8 cellular contexts compared by ENCODE assay signal in the genomic region with DNA sequence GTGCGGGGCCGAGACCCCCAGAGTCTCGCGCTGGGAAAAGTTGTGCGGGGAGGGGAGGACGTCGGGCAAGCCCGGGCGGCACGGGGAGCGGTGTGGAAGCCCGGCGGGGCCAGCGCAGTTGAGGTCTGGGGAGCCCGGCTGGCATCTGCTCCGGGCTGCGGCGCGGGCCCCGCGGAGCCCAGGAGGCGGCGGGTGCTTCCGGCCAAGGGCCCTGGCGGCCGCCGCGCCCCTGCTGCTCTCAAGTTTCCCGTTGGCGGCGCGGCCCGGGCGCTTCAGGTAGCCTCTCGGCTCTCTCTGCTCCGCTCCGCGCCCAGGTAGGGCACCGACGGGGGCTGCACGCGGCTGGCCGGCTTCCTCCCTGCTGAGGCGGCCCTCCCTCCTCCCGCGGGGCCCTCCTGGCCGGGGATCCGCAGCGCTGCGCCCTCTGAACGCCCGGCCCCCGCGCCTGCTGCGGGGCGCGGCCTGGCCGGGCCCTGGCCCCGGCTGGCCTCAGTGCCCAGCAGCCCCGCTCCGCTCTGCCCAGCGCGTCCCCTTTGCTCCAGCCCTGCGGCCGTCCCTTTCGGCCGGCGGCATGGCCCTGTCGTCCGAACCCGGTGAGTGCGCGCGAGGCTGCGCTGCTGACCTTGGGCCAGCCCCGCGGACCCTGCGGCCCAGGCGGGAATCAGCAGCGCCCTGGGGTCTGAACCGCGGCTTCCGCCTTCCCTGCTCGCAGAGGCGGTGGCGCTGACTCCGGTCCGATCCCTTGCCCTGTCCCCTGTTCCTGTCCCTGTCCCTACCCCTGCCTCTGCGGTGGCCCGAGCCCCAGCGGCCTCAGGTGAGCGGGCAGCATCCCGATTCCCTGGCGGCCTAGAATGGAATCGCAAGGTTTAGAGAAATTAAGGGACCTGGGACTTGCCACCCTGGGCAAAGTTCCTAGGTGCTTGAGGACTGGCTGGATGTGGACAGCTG. TPM values are rescaled to one million over a fixed set of nuclear protein-coding genes. Genes with fewer than 3 reads are reported as not detected.
DNase-seq lines count a peak whose midpoint lies in the region; ATAC-seq and TF ChIP-seq lines count a peak whose summit lies in the region.

No MANE protein-coding gene starts in this region.

- peaks cover 17% of the 10 kb centered on the region; the same call in 1 of the 2 replicates for H3K27me3 ChIP-seq in BLaER1
- H3K27me3 ChIP-seq in H7 (ENCODE audit: control insufficient read depth, insufficient read depth, low read length) = peaks cover 25% of the 10 kb centered on the region
- H3K27me3 ChIP-seq in RWPE2 (ENCODE audit: insufficient read depth, poor library complexity, severe bottlenecking) = no peaks in the 10 kb centered on the region
- H3K27me3 ChIP-seq in body of pancreas = no peaks in the 10 kb centered on the region
- H3K27me3 ChIP-seq in skeletal muscle satellite cell (ENCODE audit: control insufficient read depth, insufficient read depth, low read length) = peaks cover 8% of the 10 kb centered on the region

- TF ChIP-seq CTCF in RWPE2 (IDR thresholded peaks at IDR 0.05; ENCODE audit: poor library complexity, severe bottlenecking) = peak; percentile 65
- peak; percentile 53 to 91 (median 68) for TF ChIP-seq CTCF in body of pancreas (IDR thresholded peaks at IDR 0.05)

- H3K9ac ChIP-seq in BLaER1 (peak overlapping the region; percentile 91), skeletal muscle satellite cell (ENCODE audit: low read depth, low read length) (peak overlapping the region; percentile 76)

- H4K20me1 ChIP-seq in BLaER1 = no peaks in the 10 kb centered on the region

- ATAC-seq in RWPE2 (ENCODE audit: low read depth) (peak; percentile 20), body of pancreas (peak; percentile 83), HG03139 (IDR thresholded peaks at IDR 0.05; ENCODE audit: unreplicated experiment) (no peak)

- intact Hi-C loops in body of pancreas (cut with DNase I) = no loop called here

- H3K4me3 ChIP-seq in BLaER1 (peak overlapping the region; percentile 77), H7 (ENCODE audit: insufficient read depth, low read depth, low read length) (peak overlapping the region; percentile 72), RWPE2 (ENCODE audit: severe bottlenecking) (peak overlapping the region; percentile 42), body of pancreas (peak overlapping the region; percentile 4 to 25), iPS-18c (ENCODE audit: insufficient read depth, low read depth, low read length) (peak overlapping the region; percentile 66), skeletal muscle satellite cell (ENCODE audit: low read length) (peak overlapping the region; percentile 67)

- H3K36me3 ChIP-seq in BLaER1 (no peaks in the 10 kb centered on the region), H7 (replicated peaks; ENCODE audit: control insufficient read depth, insufficient read depth, low read length) (no peaks in the 10 kb centered on the region), RWPE2 (ENCODE audit: low read depth) (no peaks in the 10 kb centered on the region), body of pancreas (replicated peaks in 1 of 2; ENCODE audit: insufficient read depth in 1 of 2, low read depth in 2 of 2) (no peaks in the 10 kb centered on the region), skeletal muscle satellite cell (ENCODE audit: insufficient read depth, low read length) (no peaks in the 10 kb centered on the region)

- 0 to 6% methylated on average over 1 to 59 of the region's 95 CpGs for WGBS in body of pancreas, 2 donors

- H3K4me1 ChIP-seq in BLaER1 (peaks cover 51% of the 10 kb centered on the region), RWPE2 (ENCODE audit: insufficient read depth, poor library complexity, severe bottlenecking) (peaks cover 13% of the 10 kb centered on the region), body of pancreas (peaks cover 9% of the 10 kb centered on the region), skeletal muscle satellite cell (ENCODE audit: control insufficient read depth, insufficient read depth, low read length) (peaks cover 30% of the 10 kb centered on the region)

- H3K27ac ChIP-seq in BLaER1 (peak overlapping the region; percentile 97), RWPE2 (ENCODE audit: poor library complexity, severe bottlenecking) (peak overlapping the region; percentile 25), body of pancreas (peak overlapping the region; percentile 7 to 90 (median 84))

- DNase-seq in H7 (peak; percentile 91), RWPE2 (ENCODE audit: low spot score) (no peak), body of pancreas (peak; percentile 77 to 78 (median 77)), NCI-H1694 (lab: John Stamatoyannopoulos, UW) (no peak)

- H3K9me3 ChIP-seq in BLaER1 = no peaks in the 10 kb centered on the region
- no peaks in the 10 kb centered on the region for H3K9me3 ChIP-seq in RWPE2 (ENCODE audit: severe bottlenecking)
- no peaks in the 10 kb centered on the region for H3K9me3 ChIP-seq in body of pancreas
- H3K9me3 ChIP-seq in iPS-18c (ENCODE audit: control insufficient read depth, insufficient read depth, low read length) = no peaks in the 10 kb centered on the region
- no peaks in the 10 kb centered on the region for H3K9me3 ChIP-seq in skeletal muscle satellite cell (replicated peaks; ENCODE audit: low read length)

- H3K4me2 ChIP-seq in BLaER1 (peak overlapping the region; percentile 98), skeletal muscle satellite cell (ENCODE audit: low read length) (peak overlapping the region; percentile 86)

- TF ChIP-seq POLR2A in body of pancreas (IDR thresholded peaks at IDR 0.05) = peak in 2 of 3 donors; percentile 61 to 74

RNA-seq across cellular contexts. Expression of gene AMPD3, which starts 4.3 kb away (rescaled TPM):
- 2.2 and 3.8 TPM in 2 replicates for total RNA-seq in H7 (2014; rRNA removed; shearing (Covaris generic))
- total RNA-seq in body of pancreas = 1 to 10 TPM; 3.6 to 9.9 TPM
- 6.3 and 8.3 TPM in 2 replicates for total RNA-seq in skeletal muscle satellite cell (2012; rRNA removed)

Comparison
In these comparisons a context has a peak if more than half of its experiments do, and no peak if none do; other contexts are left out.
1. H3K27ac ChIP-seq: peak in every context shown above with its lines; median percentile 97 in BLaER1; 84 in body of pancreas; 25 in RWPE2.
2. H3K4me3 ChIP-seq: peak in every context shown above with its lines; median percentile 77 in BLaER1; 72 in H7; 67 in skeletal muscle satellite cell; 66 in iPS-18c; 42 in RWPE2; 14 in body of pancreas.
3. DNase-seq: peak in H7 (single experiment) and body of pancreas (4 of 4); none in RWPE2 (single experiment) and NCI-H1694 (single experiment).